Comparison of ENCODE assay signal across 8 cellular contexts in genomic region chr21:46322351-46323226, GRCh38. TPM values are rescaled to one million over a fixed set of nuclear protein-coding genes. Genes with fewer than 3 reads are reported as not detected.
DNase-seq lines count a peak whose midpoint lies in the region; ATAC-seq, FAIRE-seq and TF ChIP-seq lines count a peak whose summit lies in the region.

No MANE protein-coding gene starts in this region.

- H3K4me3 Mint-ChIP-seq in T-helper 17 cell = peak overlapping the region; percentile 98

- H3K9me3 ChIP-seq in T-helper 17 cell (ENCODE audit: control insufficient read depth, low read length, poor library complexity, severe bottlenecking) (no peaks in the 10 kb centered on the region), pancreas (no peaks in the 10 kb centered on the region)

- H3K36me3 Mint-ChIP-seq in T-helper 17 cell (ENCODE audit: low read depth) = peaks cover 2% of the 10 kb centered on the region

- peaks cover 5 to 10% (median 10%) of the 10 kb centered on the region in 3 donors for H3K4me1 ChIP-seq in pancreas

- peaks cover 21% of the 10 kb centered on the region for H3K4me1 Mint-ChIP-seq in T-helper 17 cell

- TF ChIP-seq CTCF in 22Rv1 (IDR thresholded peaks at IDR 0.05) (no peak), fibroblast of mammary gland (conservative IDR thresholded peaks at IDR 0.05; ENCODE audit: control insufficient read depth, insufficient read depth, low read depth, low read length) (no peak), pancreas (IDR thresholded peaks at IDR 0.05) (no peak)

- no peak for ATAC-seq in T-helper 17 cell
- ATAC-seq in pancreas = no peak

- H3K27me3 ChIP-seq in pancreas = no peaks in the 10 kb centered on the region

- no peak for DNase-seq in T-helper 17 cell
- DNase-seq in fibroblast of mammary gland (ENCODE audit: low read depth) = peak; percentile 38
- peak in 3 of 6 donors; percentile 30 to 56 (median 32) for DNase-seq in pancreas
- no peak for DNase-seq in substantia nigra (lab: John Stamatoyannopoulos, UW)
- no peak for DNase-seq in DMS153 (lab: John Stamatoyannopoulos, UW)
- DNase-seq in activated gamma-delta T cell (lab: John Stamatoyannopoulos, UW) = no peak

- H3K27ac Mint-ChIP-seq in T-helper 17 cell = peak overlapping the region; percentile 89

- no peak for FAIRE-seq in pancreas (lab: Jason Lieb, UNC)

- 7 to 9% methylated on average over 50 of the region's 50 CpGs for WGBS in pancreas, 2 donors

- peak overlapping the region; percentile 99 for H3K27ac ChIP-seq in 22Rv1
- H3K27ac ChIP-seq in pancreas = no peak overlapping the region
- H3K27ac ChIP-seq in substantia nigra (ENCODE audit: low read depth, low read length, poor library complexity, severe bottlenecking) = no peak overlapping the region

- peak; percentile 22 for TF ChIP-seq POLR2A in GM18526 (IDR thresholded peaks at IDR 0.05; ENCODE audit: extremely low read depth, insufficient read length)

- H3K4me3 ChIP-seq in fibroblast of mammary gland (ENCODE audit: control insufficient read depth, low read depth, low read length) (peak overlapping the region; percentile 79), pancreas (peak overlapping the region; percentile 75 to 99 (median 91))

- no peaks in the 10 kb centered on the region for H3K27me3 Mint-ChIP-seq in T-helper 17 cell

- intact Hi-C loops in pancreas (cut with DNase I) = no loop called here

- H3K36me3 ChIP-seq in pancreas = no peaks in the 10 kb centered on the region

RNA-seq across cellular contexts. Expression of gene C21orf58, which starts 1.1 kb away (rescaled TPM):
- total RNA-seq in T-helper 17 cell = 1 to 10 TPM; 3.2 to 5.9 TPM
- total RNA-seq in pancreas = 1 to 10 TPM in 4 of 6 donors, under 1 TPM in 2; 0.88 to 2.8 (median 1.9) TPM
- 10 to 100 TPM in 1 of 2 donors, 1 to 10 TPM in 1; 8.8 to 13.1 TPM for polyA plus RNA-seq in pancreas

RNA-seq across cellular contexts. Expression of gene PCNT, which starts 1.4 kb away (rescaled TPM):
- total RNA-seq in T-helper 17 cell (10 to 100 TPM; 53.5 to 59.5 TPM), pancreas (10 to 100 TPM in 3 of 6 donors, 1 to 10 TPM in 3; 8.1 to 13.5 (median 10.0) TPM)
- polyA plus RNA-seq in pancreas = 10 to 100 TPM; 14.2 to 15.5 TPM

RNA-seq across cellular contexts. Expression of gene YBEY, which starts 36.4 kb away (rescaled TPM):
- 10 to 100 TPM in 1 of 2 donors, 1 to 10 TPM in 1; 5.2 to 11.2 TPM for total RNA-seq in T-helper 17 cell
- total RNA-seq in pancreas = 10 to 100 TPM in 1 of 6 donors, 1 to 10 TPM in 5; 4.4 to 11.9 (median 6.7) TPM
- polyA plus RNA-seq in pancreas = 10 to 100 TPM in 1 of 2 donors, 1 to 10 TPM in 1; 9.8 to 15.3 TPM

RNA-seq across cellular contexts. Expression of gene MCM3AP, which starts 37.2 kb away (rescaled TPM):
- 100 to 1,000 TPM; 114 to 120 TPM for total RNA-seq in T-helper 17 cell
- 10 to 100 TPM; 30.6 to 58.7 (median 35.9) TPM for total RNA-seq in pancreas
- polyA plus RNA-seq in pancreas = 10 to 100 TPM; 47.9 to 59.4 TPM
